ENCODE assay signal across 1 cellular context in genomic region chr10:45594276-45595157, GRCh38.
TF ChIP-seq lines count a peak whose summit lies in the region.

No MANE protein-coding gene starts in this region.

TF ChIP-seq in HEK293, 187 proteins besides CTCF, POLR2A, EP300 and RAD21 (continued from another document and continues in another):
- TF ChIP-seq PRDM10 (tag by site-specific recombination; IDR thresholded peaks at IDR 0.05) (peak; percentile 34; the same call in 1 of the 2 replicates), ZNF561 (tag by site-specific recombination; IDR thresholded peaks at IDR 0.05; ENCODE audit: borderline replicate concordance) (peak; percentile 94), ZNF704 (tag by site-specific recombination; IDR thresholded peaks at IDR 0.05) (peak; percentile 78), ZNF311 (tag by site-specific recombination; IDR thresholded peaks at IDR 0.05; ENCODE audit: borderline replicate concordance) (no peak), ZNF394 (tag by site-specific recombination; IDR thresholded peaks at IDR 0.05; ENCODE audit: borderline replicate concordance) (peak; percentile 44; the same call in 1 of the 2 replicates), ZNF660 (tag by site-specific recombination; IDR thresholded peaks at IDR 0.05) (peak; percentile 37; the same call in 1 of the 2 replicates), ZSCAN18 (tag by site-specific recombination; IDR thresholded peaks at IDR 0.05) (no peak), ZNF19 (tag by site-specific recombination; IDR thresholded peaks at IDR 0.05; ENCODE audit: low read depth) (no peak), ZNF837 (tag by site-specific recombination; IDR thresholded peaks at IDR 0.05) (no peak), GLI2 (tag by site-specific recombination; IDR thresholded peaks at IDR 0.05; ENCODE audit: borderline replicate concordance, low read depth) (no peak), ZXDB (tag by site-specific recombination; IDR thresholded peaks at IDR 0.05) (peak; percentile 94), KLF16 (tag by site-specific recombination; IDR thresholded peaks at IDR 0.05) (peak; percentile 99), ZNF558 (tag by site-specific recombination; IDR thresholded peaks at IDR 0.05) (no peak), ZNF549 (tag by site-specific recombination; IDR thresholded peaks at IDR 0.05) (no peak), ZNF639 (tag by site-specific recombination; IDR thresholded peaks at IDR 0.05) (peak; percentile 60; the same call in 1 of the 2 replicates), ZNF274 (IDR thresholded peaks at IDR 0.05; ENCODE audit: low read length) (no peak), ZNF274 (tag by site-specific recombination; IDR thresholded peaks at IDR 0.05; ENCODE audit: borderline replicate concordance) (no peak), ZNF707 (tag by site-specific recombination; IDR thresholded peaks at IDR 0.05) (no peak), ZNF433 (tag by site-specific recombination; IDR thresholded peaks at IDR 0.05; ENCODE audit: low read depth) (no peak), ZNF23 (tag by site-specific recombination; IDR thresholded peaks at IDR 0.05; ENCODE audit: borderline replicate concordance) (no peak), YY2 (tag by site-specific recombination; IDR thresholded peaks at IDR 0.05) (no peak), OSR2 (tag by site-specific recombination; IDR thresholded peaks at IDR 0.05) (peak; percentile 9; the same call in 1 of the 2 replicates), ZNF148 (tag by site-specific recombination; IDR thresholded peaks at IDR 0.05; ENCODE audit: borderline replicate concordance) (no peak), FEZF1 (tag by site-specific recombination; IDR thresholded peaks at IDR 0.05) (peak; percentile 39; the same call in 1 of the 2 replicates), TRIM28 (IDR thresholded peaks at IDR 0.05; ENCODE audit: borderline replicate concordance, low read length) (no peak), ZNF510 (tag by site-specific recombination; IDR thresholded peaks at IDR 0.05; ENCODE audit: insufficient replicate concordance) (no peak), SETDB1 (IDR thresholded peaks at IDR 0.05; ENCODE audit: insufficient read length, low read length) (no peak), ZNF513 (tag by site-specific recombination; IDR thresholded peaks at IDR 0.05) (no peak), ZBTB6 (tag by site-specific recombination; IDR thresholded peaks at IDR 0.05) (peak; percentile 60), ZNF248 (tag by site-specific recombination; IDR thresholded peaks at IDR 0.05) (no peak), ZNF701 (tag by site-specific recombination; IDR thresholded peaks at IDR 0.05) (no peak), ZNF350 (tag by site-specific recombination; IDR thresholded peaks at IDR 0.05) (no peak), ZNF280C (tag by site-specific recombination; IDR thresholded peaks at IDR 0.05) (no peak), ZBTB44 (tag by site-specific recombination; IDR thresholded peaks at IDR 0.05) (peak; percentile 40; the same call in 1 of the 2 replicates), ZNF404 (tag by site-specific recombination; IDR thresholded peaks at IDR 0.05) (no peak), ZNF544 (tag by site-specific recombination; IDR thresholded peaks at IDR 0.05) (no peak), ZNF830 (tag by site-specific recombination; IDR thresholded peaks at IDR 0.05; ENCODE audit: low read depth) (no peak), ZNF585B (tag by site-specific recombination; IDR thresholded peaks at IDR 0.05) (no peak), ZNF629 (tag by site-specific recombination; IDR thresholded peaks at IDR 0.05) (no peak; the same call in 1 of the 2 replicates), KLF8 (tag by site-specific recombination; IDR thresholded peaks at IDR 0.05) (peak; percentile 98), ZNF266 (tag by site-specific recombination; IDR thresholded peaks at IDR 0.05; ENCODE audit: low read depth) (no peak), ZBTB10 (tag by site-specific recombination; IDR thresholded peaks at IDR 0.05) (no peak)
